In the genomic region with DNA sequence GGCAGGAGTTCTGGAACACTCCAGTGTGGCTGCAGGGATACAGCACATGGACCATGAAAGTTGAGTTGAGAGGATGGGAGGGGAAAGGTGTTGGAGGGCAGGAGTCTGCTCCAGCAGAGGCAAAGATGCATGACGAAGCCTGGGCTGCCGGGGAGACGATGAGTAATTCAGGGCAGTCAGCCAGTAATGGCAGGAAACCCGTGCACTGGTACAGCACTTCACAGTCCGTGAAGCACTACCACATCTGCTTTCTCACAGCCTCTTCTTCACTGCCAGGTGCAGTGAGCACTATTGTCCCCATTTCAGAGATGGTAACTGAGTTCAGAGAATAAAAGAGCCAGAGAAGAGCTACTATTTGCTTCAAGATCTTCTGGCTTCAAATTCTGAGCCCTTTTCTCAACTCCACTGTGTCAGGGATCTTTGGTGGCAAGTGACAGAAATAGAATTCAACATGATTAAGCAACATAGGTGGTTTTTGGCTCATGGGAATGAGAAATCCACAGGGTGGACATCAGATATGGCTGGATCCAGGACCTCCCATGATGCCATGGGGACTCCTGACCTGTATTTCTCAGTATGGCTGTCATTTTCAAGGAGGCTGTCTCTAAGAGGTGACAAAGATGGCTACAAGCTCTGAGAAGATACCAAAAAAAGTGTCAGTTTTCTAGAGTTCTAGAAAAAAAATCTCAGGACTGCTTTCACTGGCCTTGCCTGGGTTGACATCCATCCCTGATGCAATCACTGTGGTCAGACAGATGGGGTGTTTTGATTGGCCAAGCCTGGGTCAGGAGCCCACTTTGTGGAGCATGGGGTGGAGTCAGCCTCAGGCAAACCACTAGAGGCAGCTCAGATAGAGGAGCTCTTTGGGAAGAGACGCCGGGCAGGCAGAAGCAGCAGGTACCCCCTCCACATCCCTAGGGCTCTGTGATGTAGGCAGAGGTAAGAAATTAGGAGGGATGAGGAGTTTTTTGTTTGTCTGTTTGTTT, we compare ENCODE assay signal across 8 cellular contexts. TPM values are rescaled to one million over a fixed set of nuclear protein-coding genes. Genes with fewer than 3 reads are reported as not detected.
DNase-seq lines count a peak whose midpoint lies in the region; ATAC-seq, FAIRE-seq and TF ChIP-seq lines count a peak whose summit lies in the region.

No MANE protein-coding gene starts in this region.

- intact Hi-C loops in endothelial cell of umbilical vein (cut with micrococcal nuclease): no loop called here

- no peak overlapping the region for H3K9ac ChIP-seq in endothelial cell of umbilical vein (replicated peaks; ENCODE audit: extremely low read depth, insufficient read depth, low read length)

- no peak overlapping the region for H2AFZ ChIP-seq in endothelial cell of umbilical vein (ENCODE audit: low read depth, low read length)

- no peak overlapping the region for H3K27ac ChIP-seq in endothelial cell of umbilical vein (ENCODE audit: insufficient read depth, low read depth, low read length)

- H3K4me2 ChIP-seq in endothelial cell of umbilical vein (ENCODE audit: insufficient read depth, low read length): no peak overlapping the region

- H4K20me1 ChIP-seq in endothelial cell of umbilical vein (replicated peaks; ENCODE audit: control insufficient read depth, extremely low read depth, insufficient read depth, low read length): no peaks in the 10 kb centered on the region

- H3K4me3 ChIP-seq in endothelial cell of umbilical vein (replicated peaks in 1 of 3; ENCODE audit: insufficient read depth in 1 of 3, low read depth in 1 of 3, low read length in 3 of 3): no peak overlapping the region

- no TSS peak for BruUV-seq in endothelial cell of umbilical vein (replicated peaks; lab: Mats Ljungman, UMichigan)

- ATAC-seq in GM18519 (IDR thresholded peaks at IDR 0.05; ENCODE audit: low FRiP score, unreplicated experiment) (peak; percentile 70), HG02852 (IDR thresholded peaks at IDR 0.05; ENCODE audit: unreplicated experiment) (peak; percentile 71)

- TF ChIP-seq POLR2A in endothelial cell of umbilical vein (IDR thresholded peaks at IDR 0.05; ENCODE audit: low read depth, low read length): no peak

- peak; percentile 26 for FAIRE-seq in endothelial cell of umbilical vein (lab: Jason Lieb, UNC)

- H3K9me3 ChIP-seq in endothelial cell of umbilical vein (replicated peaks; ENCODE audit: control insufficient read depth, insufficient read depth, low read length): no peaks in the 10 kb centered on the region

- H3K27me3 ChIP-seq in endothelial cell of umbilical vein (ENCODE audit: control insufficient read depth in 2 of 2, insufficient read depth in 2 of 2, low read length in 2 of 2): no peaks in the 10 kb centered on the region

- dilution Hi-C loops in endothelial cell of umbilical vein (cut with MboI; ENCODE audit: extremely low pct_ligation_motif_present, low sequenced_read_pairs): no loop called here

- TF ChIP-seq CTCF in AG09319 (IDR thresholded peaks at IDR 0.05; ENCODE audit: low read depth, low read length) (no peak; the same call in 1 of the 2 replicates), endothelial cell of umbilical vein (IDR thresholded peaks at IDR 0.05; ENCODE audit: extremely low read depth in 1 of 2, insufficient read depth in 1 of 2, low read depth in 1 of 2, low read length in 2 of 2) (no peak)

- no peaks in the 10 kb centered on the region for H3K4me1 ChIP-seq in endothelial cell of umbilical vein (ENCODE audit: control insufficient read depth, extremely low read depth, insufficient read depth, low read length)

- POLR2A ChIA-PET in endothelial cell of umbilical vein (lab: Charles Lee): interaction anchor here (0.5 to 0.6 kb wide), 2 partner anchors 153 to 256 kb away, joined by 4 read pairs; no protein-coding TSS in a partner anchor

- CTCF ChIA-PET in endothelial cell of umbilical vein (lab: Charles Lee): no interaction called here

- DNase-seq in AG09319 (ENCODE audit: extremely low read depth, low read depth): peak; percentile 53
- peak; percentile 69 for DNase-seq in NCI-H2196 treated with DMSO at 0.1 percent for 48 hours (lab: John Stamatoyannopoulos, UW; ENCODE audit: unreplicated experiment)
- peak; percentile 70 to 74 for DNase-seq in activated CD4-positive, alpha-beta T cell treated with anti-CD3 and anti-CD28 coated beads, Interleukin-2, amount 50 U/mL, for 4 hours
- peak; percentile 36 for DNase-seq in endothelial cell of umbilical vein (ENCODE audit: low read depth, low spot score)
- peak; percentile 59 for DNase-seq in smooth muscle cell of the brain vasculature (ENCODE audit: low read depth, low spot score)
- no peak for DNase-seq in NCI-H128 (lab: John Stamatoyannopoulos, UW; ENCODE audit: unreplicated experiment)

- H3K36me3 ChIP-seq in endothelial cell of umbilical vein (ENCODE audit: control insufficient read depth in 2 of 2, extremely low read depth in 1 of 2, insufficient read depth in 2 of 2, low read length in 2 of 2): no peaks in the 10 kb centered on the region

- no peaks in the 10 kb centered on the region for H3K9me1 ChIP-seq in endothelial cell of umbilical vein (replicated peaks; ENCODE audit: control insufficient read depth, extremely low read depth, insufficient read depth, low read length)

- no peaks in the 10 kb centered on the region for H3K79me2 ChIP-seq in endothelial cell of umbilical vein (ENCODE audit: control insufficient read depth, insufficient read depth, low read length)

TF ChIP-seq in endothelial cell of umbilical vein, 7 proteins besides CTCF, POLR2A, EP300 and RAD21:
- TF ChIP-seq FOS (IDR thresholded peaks at IDR 0.05; ENCODE audit: borderline replicate concordance, insufficient read depth, low read length) (peak; percentile 25), EZH2 (IDR thresholded peaks at IDR 0.05; ENCODE audit: borderline replicate concordance, low read depth, low read length, severe bottlenecking) (no peak)

RNA-seq across cellular contexts. Expression of a gene that starts 24.7 kb away (rescaled TPM):
- not detected in 2 replicates for total RNA-seq in endothelial cell of umbilical vein
- 0.03 TPM in 2 replicates for polyA plus RNA-seq in endothelial cell of umbilical vein
- polyA plus RNA-seq in endothelial cell of umbilical vein (2011; cell fraction: cytosol; rRNA removed): 0.03 and 0.06 TPM in 2 replicates
- polyA plus RNA-seq in endothelial cell of umbilical vein (2011; cell fraction: nucleus; rRNA removed): not detected in 2 replicates
- polyA plus RNA-seq in endothelial cell of umbilical vein (2012): not detected in 2 replicates
- polyA minus RNA-seq in endothelial cell of umbilical vein: 1.3 TPM in 1 of 2 replicates, not detected in the other
- polyA minus RNA-seq in endothelial cell of umbilical vein (2011; cell fraction: cytosol; rRNA and poly(A)+ RNA removed): not detected
- not detected in 2 replicates for polyA minus RNA-seq in endothelial cell of umbilical vein (2011; cell fraction: nucleus; rRNA and poly(A)+ RNA removed)
